ENCODE assay signal across 8 cellular contexts in the genomic region with DNA sequence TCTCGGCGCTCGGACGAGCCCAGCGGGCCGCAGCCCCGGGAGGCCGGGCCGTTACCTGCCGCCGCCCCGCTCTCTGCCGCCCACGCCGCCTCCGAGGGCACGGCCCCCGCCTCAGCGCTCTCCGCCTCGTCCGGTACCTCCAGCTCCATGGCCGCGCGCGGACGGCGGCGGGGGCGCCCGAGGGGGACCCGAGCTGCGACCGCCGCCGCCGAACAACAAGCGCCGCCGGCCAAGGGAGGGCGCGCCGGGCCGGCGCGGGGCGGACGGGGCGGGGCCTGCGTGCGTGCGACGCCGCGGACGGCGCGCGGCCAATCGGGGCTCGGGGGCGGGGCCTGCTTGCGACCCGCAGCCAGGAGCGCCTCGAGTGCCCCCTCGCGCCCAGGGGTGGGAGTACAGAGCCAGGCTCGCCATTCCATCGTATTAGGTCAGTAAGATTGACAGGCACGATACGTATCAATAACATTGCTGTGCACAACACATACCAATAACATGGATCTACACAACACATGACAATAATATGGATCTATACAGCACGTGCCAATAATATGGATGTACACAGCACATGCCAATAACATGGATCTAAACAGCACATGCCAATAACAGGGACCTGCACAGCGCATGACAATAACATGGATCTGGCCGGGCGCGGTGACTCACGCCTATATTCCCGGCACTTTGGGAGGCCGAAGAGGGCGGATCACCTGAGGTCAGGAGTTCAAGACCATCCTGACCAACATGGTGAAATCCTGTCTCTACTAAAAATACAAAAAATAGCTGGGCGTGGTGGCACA. TPM values are rescaled to one million over a fixed set of nuclear protein-coding genes. Genes with fewer than 3 reads are reported as not detected.
DNase-seq lines count a peak whose midpoint lies in the region; ATAC-seq and TF ChIP-seq lines count a peak whose summit lies in the region.

A gene with protein sequence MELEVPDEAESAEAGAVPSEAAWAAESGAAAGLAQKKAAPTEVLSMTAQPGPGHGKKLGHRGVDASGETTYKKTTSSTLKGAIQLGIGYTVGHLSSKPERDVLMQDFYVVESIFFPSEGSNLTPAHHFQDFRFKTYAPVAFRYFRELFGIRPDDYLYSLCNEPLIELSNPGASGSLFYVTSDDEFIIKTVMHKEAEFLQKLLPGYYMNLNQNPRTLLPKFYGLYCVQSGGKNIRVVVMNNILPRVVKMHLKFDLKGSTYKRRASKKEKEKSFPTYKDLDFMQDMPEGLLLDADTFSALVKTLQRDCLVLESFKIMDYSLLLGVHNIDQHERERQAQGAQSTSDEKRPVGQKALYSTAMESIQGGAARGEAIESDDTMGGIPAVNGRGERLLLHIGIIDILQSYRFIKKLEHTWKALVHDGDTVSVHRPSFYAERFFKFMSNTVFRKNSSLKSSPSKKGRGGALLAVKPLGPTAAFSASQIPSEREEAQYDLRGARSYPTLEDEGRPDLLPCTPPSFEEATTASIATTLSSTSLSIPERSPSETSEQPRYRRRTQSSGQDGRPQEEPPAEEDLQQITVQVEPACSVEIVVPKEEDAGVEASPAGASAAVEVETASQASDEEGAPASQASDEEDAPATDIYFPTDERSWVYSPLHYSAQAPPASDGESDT (minus strand): TSS at position 227 of the 791 bp plus-strand sequence. CDS start 78 bp downstream, at position 149.

- ATAC-seq in GM23338: peak; percentile 82

- intact Hi-C loops in activated naive CD4-positive, alpha-beta T cell treated with anti-CD3 and anti-CD28 coated beads for 36 hours (cut with micrococcal nuclease): loop anchor here (1.0 to 10.0 kb wide), 3 partner anchors 8 to 116 kb away; a partner anchor contains a TSS

- DNase-seq in GM23338 (ENCODE audit: low spot score): peak; percentile 94
- peak; percentile 27 for DNase-seq in LNCaP clone FGC (ENCODE audit: low read depth)
- DNase-seq in SJSA1 (ENCODE audit: low read depth in 1 of 2, low spot score in 2 of 2): peak; percentile 75 to 86
- peak; percentile 93 for DNase-seq in activated naive CD4-positive, alpha-beta T cell treated with anti-CD3 and anti-CD28 coated beads for 36 hours
- DNase-seq in glomerular endothelial cell (ENCODE audit: extremely low read depth, low read depth, low spot score): no peak
- peak; percentile 98 for DNase-seq in osteocyte (ENCODE audit: extremely low spot score, unreplicated experiment)

- peak within 1 kb of the TSS; percentile 73 for H3K4me3 ChIP-seq in GM23338
- peak within 1 kb of the TSS; percentile 91 for H3K4me3 ChIP-seq in LNCaP clone FGC (ENCODE audit: low read depth, low read length)
- peak within 1 kb of the TSS; percentile 97 for H3K4me3 ChIP-seq in SJSA1
- H3K4me3 ChIP-seq in thymus (ENCODE audit: low read length): peak within 1 kb of the TSS; percentile 97

- H3K9me2 ChIP-seq in GM23338 (ENCODE audit: insufficient read depth): no peaks in the 10 kb centered on the region

- H3K27ac Mint-ChIP-seq in GM23338: no peak within 1 kb of the TSS
- H3K27ac Mint-ChIP-seq in activated naive CD4-positive, alpha-beta T cell treated with anti-CD3 and anti-CD28 coated beads for 36 hours: peak within 1 kb of the TSS; percentile 50
- H3K27ac Mint-ChIP-seq in osteocyte (ENCODE audit: unreplicated experiment): peak within 1 kb of the TSS; percentile 89

- 0 out of 2 replicates have a peak, but pooled peaks cover 3% of the 10 kb centered on the region for H3F3A ChIP-seq in GM23338 (replicated peaks; ENCODE audit: low read depth)

- H3K27ac ChIP-seq in GM23338 (ENCODE audit: low read depth): no peak within 1 kb of the TSS
- H3K27ac ChIP-seq in SJSA1: peak within 1 kb of the TSS; percentile 3; the same call in 1 of the 2 replicates
- peak within 1 kb of the TSS; percentile 38 for H3K27ac ChIP-seq in thymus (ENCODE audit: low read depth)

- no peak within 1 kb of the TSS for H2AFZ ChIP-seq in GM23338

- peak within 1 kb of the TSS; percentile 85 for H3K4me2 ChIP-seq in GM23338

- H3K36me3 Mint-ChIP-seq in GM23338 (ENCODE audit: low read depth) (no peaks in the 10 kb centered on the region), osteocyte (ENCODE audit: unreplicated experiment) (no peaks in the 10 kb centered on the region)
- H3K36me3 Mint-ChIP-seq in activated naive CD4-positive, alpha-beta T cell treated with anti-CD3 and anti-CD28 coated beads for 36 hours (ENCODE audit: low read depth): no peaks in the 10 kb centered on the region

- H3K9me3 Mint-ChIP-seq in GM23338: peaks cover 3% of the 10 kb centered on the region; the same call in 1 of the 3 replicates
- H3K9me3 Mint-ChIP-seq in activated naive CD4-positive, alpha-beta T cell treated with anti-CD3 and anti-CD28 coated beads for 36 hours: no peaks in the 10 kb centered on the region
- H3K9me3 Mint-ChIP-seq in osteocyte (ENCODE audit: unreplicated experiment): no peaks in the 10 kb centered on the region

- H3K27me3 ChIP-seq in GM23338 (ENCODE audit: insufficient read depth): no peaks in the 10 kb centered on the region
- no peaks in the 10 kb centered on the region for H3K27me3 ChIP-seq in SJSA1 (replicated peaks)
- no peaks in the 10 kb centered on the region for H3K27me3 ChIP-seq in thymus (ENCODE audit: control insufficient read depth, insufficient read depth)

- TF ChIP-seq CTCF in GM23338 (conservative IDR thresholded peaks at IDR 0.05; ENCODE audit: low read depth in 2 of 2) (peak; percentile 49 to 83), LNCaP clone FGC (IDR thresholded peaks at IDR 0.05; ENCODE audit: control insufficient read depth, extremely low read depth, insufficient read depth) (peak; percentile 85), osteocyte (IDR thresholded peaks at IDR 0.05) (peak; percentile 81)

- peaks cover 38% of the 10 kb centered on the region for H3K79me2 ChIP-seq in GM23338 (replicated peaks; ENCODE audit: insufficient read depth)

- peak within 1 kb of the TSS; percentile 71 for H3K9ac ChIP-seq in ES-I3 (ENCODE audit: low read depth, low read length)

- peaks cover 3% of the 10 kb centered on the region; the same call in 1 of the 2 replicates for H4K20me1 ChIP-seq in GM23338 (replicated peaks; ENCODE audit: insufficient read depth)

- H3K4me1 ChIP-seq in ES-I3 (ENCODE audit: insufficient read depth, low read length) (peaks cover 3% of the 10 kb centered on the region; the same call in 1 of the 2 replicates), GM23338 (ENCODE audit: insufficient read depth) (peaks cover 3% of the 10 kb centered on the region; the same call in 1 of the 2 replicates), SJSA1 (replicated peaks) (peaks cover 19% of the 10 kb centered on the region), thymus (ENCODE audit: control insufficient read depth, insufficient read depth, low read length) (peaks cover 3% of the 10 kb centered on the region)

- H3K27me3 Mint-ChIP-seq in GM23338 (ENCODE audit: insufficient read depth, low read depth, poor library complexity): peaks cover 2% of the 10 kb centered on the region
- no peaks in the 10 kb centered on the region for H3K27me3 Mint-ChIP-seq in activated naive CD4-positive, alpha-beta T cell treated with anti-CD3 and anti-CD28 coated beads for 36 hours (ENCODE audit: low read depth)
- no peaks in the 10 kb centered on the region for H3K27me3 Mint-ChIP-seq in osteocyte (ENCODE audit: unreplicated experiment)

- CTCF ChIA-PET in activated naive CD4-positive, alpha-beta T cell treated with anti-CD3 and anti-CD28 coated beads for 36 hours (lab: Charles Lee): interaction anchor here (0.6 to 3.0 kb wide), 10 partner anchors 10 to 1244 kb away, joined by 3 to 14 read pairs (median 3); a partner anchor contains a TSS

- H3K36me3 ChIP-seq in ES-I3 (ENCODE audit: insufficient read depth, low read length) (no peaks in the 10 kb centered on the region), GM23338 (ENCODE audit: insufficient read depth) (no peaks in the 10 kb centered on the region), SJSA1 (peaks cover 17% of the 10 kb centered on the region), thymus (ENCODE audit: control insufficient read depth, insufficient read depth) (peaks cover 6% of the 10 kb centered on the region)

- H3K4me3 Mint-ChIP-seq in GM23338: peak within 1 kb of the TSS; percentile 83
- peak within 1 kb of the TSS; percentile 90 for H3K4me3 Mint-ChIP-seq in activated naive CD4-positive, alpha-beta T cell treated with anti-CD3 and anti-CD28 coated beads for 36 hours
- H3K4me3 Mint-ChIP-seq in osteocyte (ENCODE audit: unreplicated experiment): peak within 1 kb of the TSS; percentile 92

- H3K9me3 ChIP-seq in ES-I3 (ENCODE audit: control insufficient read depth, insufficient read depth, low read length): no peaks in the 10 kb centered on the region
- H3K9me3 ChIP-seq in SJSA1 (replicated peaks): no peaks in the 10 kb centered on the region
- no peaks in the 10 kb centered on the region for H3K9me3 ChIP-seq in thymus (ENCODE audit: control insufficient read depth)

- WGBS in thymus: 4% methylated on average over 82 of the region's 82 CpGs

- H3K4me1 Mint-ChIP-seq in GM23338 (no peaks in the 10 kb centered on the region; the same call in 2 of the 3 replicates), osteocyte (ENCODE audit: unreplicated experiment) (peaks cover 24% of the 10 kb centered on the region)
- peaks cover 23% of the 10 kb centered on the region for H3K4me1 Mint-ChIP-seq in activated naive CD4-positive, alpha-beta T cell treated with anti-CD3 and anti-CD28 coated beads for 36 hours (ENCODE audit: low read depth)

TF ChIP-seq in GM23338, 12 proteins besides CTCF, POLR2A, EP300 and RAD21:
- TF ChIP-seq, protein P1, sequence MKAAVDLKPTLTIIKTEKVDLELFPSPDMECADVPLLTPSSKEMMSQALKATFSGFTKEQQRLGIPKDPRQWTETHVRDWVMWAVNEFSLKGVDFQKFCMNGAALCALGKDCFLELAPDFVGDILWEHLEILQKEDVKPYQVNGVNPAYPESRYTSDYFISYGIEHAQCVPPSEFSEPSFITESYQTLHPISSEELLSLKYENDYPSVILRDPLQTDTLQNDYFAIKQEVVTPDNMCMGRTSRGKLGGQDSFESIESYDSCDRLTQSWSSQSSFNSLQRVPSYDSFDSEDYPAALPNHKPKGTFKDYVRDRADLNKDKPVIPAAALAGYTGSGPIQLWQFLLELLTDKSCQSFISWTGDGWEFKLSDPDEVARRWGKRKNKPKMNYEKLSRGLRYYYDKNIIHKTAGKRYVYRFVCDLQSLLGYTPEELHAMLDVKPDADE (IDR thresholded peaks at IDR 0.05): no peak
- TF ChIP-seq JUNB (IDR thresholded peaks at IDR 0.05; ENCODE audit: unreplicated experiment) (no peak), POLR2AphosphoS5 (IDR thresholded peaks at IDR 0.05; ENCODE audit: low read depth) (peak; percentile 59), ZNF114 (CRISPR knock-in tag; IDR thresholded peaks at IDR 0.05) (no peak), CREB1 (CRISPR knock-in tag; IDR thresholded peaks at IDR 0.05; ENCODE audit: low read depth) (0 out of 2 replicates have a peak, but pooled peaks have one; percentile 14), EZH2phosphoT487 (IDR thresholded peaks at IDR 0.05; ENCODE audit: unreplicated experiment) (no peak)
TF ChIP-seq in GM23338: peak in this region for 2.

RNA-seq across cellular contexts. Expression of the gene that starts here (rescaled TPM):
- total RNA-seq in GM23338 (2014; rRNA removed; shearing (Covaris generic)): 35.2 and 46.7 TPM in 2 replicates
- polyA plus RNA-seq in GM23338 (2016; fragmentation: Nextera tagmentation; extraction: Ambion mirVana) (11.8 and 13.5 TPM in 2 replicates), thymus (14.0 TPM)
- 15.9 and 21.1 TPM in 2 replicates for total RNA-seq in SJSA1 (2014; rRNA removed; shearing (Covaris generic))
- 1 to 10 TPM; 7.3 to 7.5 TPM for total RNA-seq in activated naive CD4-positive, alpha-beta T cell treated with anti-CD3 and anti-CD28 coated beads for 36 hours
- total RNA-seq in glomerular endothelial cell (69.8 and 110 TPM in 2 replicates), osteocyte (73.0 and 75.7 TPM in 2 replicates)
